Comparison of ENCODE assay signal across 8 cellular contexts in genomic region chr2:241217320-241218031, GRCh38. TPM values are rescaled to one million over a fixed set of nuclear protein-coding genes. Genes with fewer than 3 reads are reported as not detected.
DNase-seq lines count a peak whose midpoint lies in the region; ATAC-seq and TF ChIP-seq lines count a peak whose summit lies in the region.

No MANE protein-coding gene starts in this region.

- peaks cover 7% of the 10 kb centered on the region for H3K4me1 Mint-ChIP-seq in dendritic cell treated with granulocyte-macrophage colony-stimulating factor and Interleukin-4, amounts not matched to agents 40 ng/mL and 50 ng/mL, for 4 days (ENCODE audit: low read depth)

- no peak overlapping the region for H2AFZ ChIP-seq in smooth muscle cell (ENCODE audit: low read depth)

- TF ChIP-seq RAD21 in Ishikawa (IDR thresholded peaks at IDR 0.05; ENCODE audit: low read depth): peak; percentile 2; the same call in 1 of the 2 replicates

- intact Hi-C loops in dendritic cell treated with granulocyte-macrophage colony-stimulating factor and Interleukin-4, amounts not matched to agents 40 ng/mL and 50 ng/mL, for 4 days (cut with micrococcal nuclease): no loop called here

- peak overlapping the region; percentile 52 for H3K9ac ChIP-seq in smooth muscle cell (ENCODE audit: low read depth)

- H3K27me3 ChIP-seq in kidney epithelial cell (ENCODE audit: control insufficient read depth, insufficient read depth, low read length) (peaks cover 10% of the 10 kb centered on the region), smooth muscle cell (ENCODE audit: low read depth) (no peaks in the 10 kb centered on the region)

- peaks cover 56% of the 10 kb centered on the region for H3K27me3 Mint-ChIP-seq in dendritic cell treated with granulocyte-macrophage colony-stimulating factor and Interleukin-4, amounts not matched to agents 40 ng/mL and 50 ng/mL, for 4 days

- peak overlapping the region; percentile 75 for H3K4me3 Mint-ChIP-seq in dendritic cell treated with granulocyte-macrophage colony-stimulating factor and Interleukin-4, amounts not matched to agents 40 ng/mL and 50 ng/mL, for 4 days

- H3K36me3 Mint-ChIP-seq in dendritic cell treated with granulocyte-macrophage colony-stimulating factor and Interleukin-4, amounts not matched to agents 40 ng/mL and 50 ng/mL, for 4 days (ENCODE audit: low read depth): no peaks in the 10 kb centered on the region

- TF ChIP-seq CTCF in WI38 (IDR thresholded peaks at IDR 0.05; ENCODE audit: low read depth, low read length): no peak
- no peak for TF ChIP-seq CTCF in kidney epithelial cell (IDR thresholded peaks at IDR 0.05; ENCODE audit: insufficient read depth, low read length, poor library complexity, severe bottlenecking)
- no peak for TF ChIP-seq CTCF in smooth muscle cell (IDR thresholded peaks at IDR 0.05; ENCODE audit: borderline replicate concordance, insufficient read depth, poor library complexity, severe bottlenecking)

- no peaks in the 10 kb centered on the region for H3K36me3 ChIP-seq in kidney epithelial cell (ENCODE audit: control insufficient read depth, insufficient read depth, low read length)
- no peaks in the 10 kb centered on the region for H3K36me3 ChIP-seq in smooth muscle cell (ENCODE audit: low read depth)

- H3K79me2 ChIP-seq in smooth muscle cell (ENCODE audit: low read depth): peaks cover 7% of the 10 kb centered on the region

- H3K27ac Mint-ChIP-seq in dendritic cell treated with granulocyte-macrophage colony-stimulating factor and Interleukin-4, amounts not matched to agents 40 ng/mL and 50 ng/mL, for 4 days: no peak overlapping the region

- ATAC-seq in GM18520 (IDR thresholded peaks at IDR 0.05; ENCODE audit: unreplicated experiment): no peak

- H3K27ac ChIP-seq in smooth muscle cell (ENCODE audit: low read depth): peak overlapping the region; percentile 41

- H3K4me3 ChIP-seq in WI38 (ENCODE audit: low read depth, low read length): peak overlapping the region; percentile 43
- H3K4me3 ChIP-seq in kidney epithelial cell (ENCODE audit: low read depth, low read length): peak overlapping the region; percentile 37
- peak overlapping the region; percentile 46 for H3K4me3 ChIP-seq in smooth muscle cell

- no peaks in the 10 kb centered on the region for H3K9me3 Mint-ChIP-seq in dendritic cell treated with granulocyte-macrophage colony-stimulating factor and Interleukin-4, amounts not matched to agents 40 ng/mL and 50 ng/mL, for 4 days

- peaks cover 12% of the 10 kb centered on the region for H4K20me1 ChIP-seq in smooth muscle cell (ENCODE audit: low read depth)

- peak overlapping the region; percentile 82 for H3K4me2 ChIP-seq in smooth muscle cell

- TF ChIP-seq EP300 in Ishikawa (IDR thresholded peaks at IDR 0.05; ENCODE audit: borderline replicate concordance): no peak

- DNase-seq in AG08396 (ENCODE audit: low spot score) (peak; percentile 88), GM19238 (ENCODE audit: insufficient read length, low spot score) (peak; percentile 86), kidney epithelial cell (ENCODE audit: low read depth) (peak; percentile 23), smooth muscle cell (lab: John Stamatoyannopoulos, UW; ENCODE audit: unreplicated experiment) (peak; percentile 60)

- 2% methylated on average over 57 of the region's 77 CpGs for WGBS in smooth muscle cell (ENCODE audit: low lambda C conversion rate)

- no peaks in the 10 kb centered on the region for H3K9me3 ChIP-seq in smooth muscle cell (replicated peaks; ENCODE audit: low read depth)

- peaks cover 5% of the 10 kb centered on the region for H3K4me1 ChIP-seq in smooth muscle cell (ENCODE audit: low read depth)

- no peaks in the 10 kb centered on the region for H3F3A ChIP-seq in smooth muscle cell (ENCODE audit: low read depth)

TF ChIP-seq in Ishikawa, 13 proteins besides CTCF, POLR2A, EP300 and RAD21:
- TF ChIP-seq YY1 (IDR thresholded peaks at IDR 0.05; ENCODE audit: low read depth) (peak; percentile 51; the same call in 1 of the 2 replicates), REST (IDR thresholded peaks at IDR 0.05; ENCODE audit: low read depth) (no peak), EGR1 (IDR thresholded peaks at IDR 0.05) (no peak), MAX (IDR thresholded peaks at IDR 0.05) (peak; percentile 89), NFIC (IDR thresholded peaks at IDR 0.05) (no peak), USF1 (IDR thresholded peaks at IDR 0.05) (peak; percentile 75), ZBTB7A (IDR thresholded peaks at IDR 0.05; ENCODE audit: low read depth) (0 out of 2 replicates have a peak, but pooled peaks have one; percentile 24), TCF12 (IDR thresholded peaks at IDR 0.05; ENCODE audit: low read depth) (peak; percentile 35; the same call in 1 of the 2 replicates)

RNA-seq across cellular contexts. Expression of gene ANO7, which starts 29.0 kb away (rescaled TPM):
- 1.9 and 2.9 TPM in 2 replicates for total RNA-seq in kidney epithelial cell
- total RNA-seq in smooth muscle cell: 0.36 and 1.3 TPM in 2 replicates
- 1.4 and 4.9 TPM in 2 replicates for polyA plus RNA-seq in smooth muscle cell

Comparison
In these comparisons a context has a peak if more than half of its experiments do, and no peak if none do; other contexts are left out.
1. DNase-seq: peak in every context shown above with its lines; median percentile 88 in AG08396; 86 in GM19238; 60 in smooth muscle cell; 23 in kidney epithelial cell.